Comparison of ENCODE assay signal across 15 cellular contexts in the genomic region with DNA sequence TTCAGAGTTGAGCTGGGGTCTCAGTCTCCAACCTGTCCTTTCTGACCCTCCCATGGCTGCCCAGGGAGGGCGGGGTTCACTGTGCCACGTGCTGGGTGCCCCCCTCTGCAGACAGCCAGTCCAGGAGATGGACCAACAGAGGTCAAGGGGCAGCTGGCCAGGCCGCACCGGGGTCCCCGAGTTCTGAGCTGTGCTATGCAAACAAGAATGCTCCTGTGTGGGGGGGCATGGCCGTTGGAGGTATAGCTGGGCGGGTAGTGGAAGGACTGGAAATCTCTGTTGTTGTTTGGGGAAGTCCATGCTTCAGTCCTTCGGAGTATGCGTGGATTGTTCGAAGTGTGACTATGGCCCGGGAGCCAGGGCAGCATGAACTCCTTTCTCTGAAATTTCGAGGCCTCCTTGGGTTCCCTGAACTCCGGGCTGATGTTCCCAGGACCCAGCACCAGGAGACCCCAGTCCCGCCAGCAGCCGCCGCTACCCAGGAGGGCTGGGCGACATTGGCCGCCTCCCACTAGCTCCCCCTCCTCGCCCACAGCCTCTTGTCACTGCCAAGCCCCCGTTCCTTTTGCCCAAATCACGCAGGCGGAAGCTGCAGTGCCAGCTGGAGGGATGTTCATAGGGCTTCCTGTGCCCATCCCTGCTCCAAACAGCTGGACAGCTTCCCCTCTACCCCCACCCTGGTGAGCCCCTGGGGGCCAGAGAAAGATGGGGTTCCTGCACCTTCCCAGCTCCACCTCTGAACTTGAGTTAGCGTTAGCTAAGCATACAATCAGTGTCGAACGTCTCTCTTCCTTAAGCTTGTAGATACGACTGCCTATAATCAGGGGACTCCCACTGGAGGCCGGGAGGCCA.
DNase-seq lines count a peak whose midpoint lies in the region; ATAC-seq, FAIRE-seq and TF ChIP-seq lines count a peak whose summit lies in the region.
"Had no signal": no experiment of that assay in that cellular context is flagged by ENCODE, and none has a peak within 500 bp of the region (broad histone marks: within the 10 kb centered on the region; RNA-seq: fewer than 3 reads in every experiment).

No MANE protein-coding gene starts in this region.

- H3K36me3 Mint-ChIP-seq in chondrocyte (ENCODE audit: low read depth) (peaks cover 2% of the 10 kb centered on the region), natural killer cell (no peaks in the 10 kb centered on the region)

- H3K4me3 Mint-ChIP-seq in chondrocyte (ENCODE audit: unreplicated experiment) (no peak overlapping the region), natural killer cell (no peak overlapping the region)

- FAIRE-seq in HTR-8/SVneo (lab: Jason Lieb, UNC): peak; percentile 33
- FAIRE-seq: GM12878, GM18507 had no signal

- H3K4me1 Mint-ChIP-seq in chondrocyte (ENCODE audit: low read depth) (no peaks in the 10 kb centered on the region), natural killer cell (peaks cover 5 to 8% of the 10 kb centered on the region in 2 donors)

- TF ChIP-seq CTCF in chondrocyte (IDR thresholded peaks at IDR 0.05): no peak
- TF ChIP-seq CTCF in natural killer cell (IDR thresholded peaks at IDR 0.05): no peak

- DNase-seq in HTR-8/SVneo (ENCODE audit: insufficient read length, low spot score) (no peak), chondrocyte (ENCODE audit: low spot score) (peak; percentile 73), left lobe of liver (ENCODE audit: low spot score) (peak; percentile 24), posterior vena cava (ENCODE audit: low spot score) (peak; percentile 78), T-helper 9 cell (no peak), natural killer cell (no peak)
- DNase-seq: AML-193, DMS79, KBM-7, NCI-H2107, NCI-H345, NCI-H526 treated with DMSO at 0.1 percent for 48 hours had no signal

- intact Hi-C loops in posterior vena cava (cut with DNase I): no loop called here
- intact Hi-C loops in natural killer cell (cut with micrococcal nuclease): no loop called here

- no peaks in the 10 kb centered on the region for H3K9me3 Mint-ChIP-seq in chondrocyte (ENCODE audit: low read depth)
- H3K9me3 Mint-ChIP-seq in natural killer cell: no peaks in the 10 kb centered on the region

- H3K27ac Mint-ChIP-seq in chondrocyte (ENCODE audit: unreplicated experiment) (no peak overlapping the region), natural killer cell (no peak overlapping the region)

- H3K27me3 Mint-ChIP-seq in chondrocyte (ENCODE audit: low read depth) (peaks cover 1% of the 10 kb centered on the region), natural killer cell (ENCODE audit: low read depth in 2 of 2) (peaks cover 0 to 3% of the 10 kb centered on the region in 2 donors)

- ATAC-seq in left lobe of liver (no peak), GM18517 (IDR thresholded peaks at IDR 0.05; ENCODE audit: unreplicated experiment) (no peak), natural killer cell (no peak)
- ATAC-seq: GM12878 had no signal

Comparison
In these comparisons a context has a peak if more than half of its experiments do, and no peak if none do; other contexts are left out.
1. DNase-seq: peak in chondrocyte (single experiment), left lobe of liver (single experiment) and posterior vena cava (single experiment); none in HTR-8/SVneo (single experiment), T-helper 9 cell (single experiment) and natural killer cell (single experiment).